8 cellular contexts compared by ENCODE assay signal in the genomic region with DNA sequence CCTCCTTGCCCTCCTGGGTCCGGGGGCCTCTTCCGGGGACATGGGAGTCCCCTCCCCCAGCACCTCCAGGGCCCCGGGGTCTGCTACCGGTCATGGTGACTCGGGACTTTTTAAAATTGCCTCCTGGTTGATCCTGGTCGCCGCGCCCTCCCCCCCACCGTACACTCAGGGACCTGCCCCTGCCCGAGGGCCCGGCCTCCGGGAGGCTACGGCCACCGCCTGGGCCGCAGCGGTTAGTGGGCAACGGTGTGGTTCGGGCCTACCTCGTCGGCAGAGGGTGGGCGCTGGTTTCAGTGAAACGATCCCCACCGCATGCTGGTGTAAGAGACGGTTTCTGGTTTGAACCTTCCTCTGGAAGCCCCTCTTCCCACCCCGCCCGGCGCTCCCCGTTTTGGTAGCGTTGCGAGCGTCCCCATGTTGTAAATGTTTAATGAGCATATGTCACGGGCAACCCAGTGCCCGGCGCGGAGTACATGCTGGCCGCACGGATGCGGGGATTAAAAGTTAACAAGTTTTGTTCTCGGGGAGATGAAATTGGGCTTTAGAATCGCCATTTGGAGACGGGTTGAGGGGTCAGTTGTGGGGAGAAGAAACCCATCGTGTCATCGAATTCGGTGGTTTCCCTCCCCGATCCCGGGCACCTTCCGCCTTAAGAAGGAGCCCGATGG. TPM values are rescaled to one million over a fixed set of nuclear protein-coding genes. Genes with fewer than 3 reads are reported as not detected.
A peak's percentile ranks its signal among the peaks of the same experiment; 100 is the strongest.
DNase-seq lines count a peak whose midpoint lies in the region; ATAC-seq and TF ChIP-seq lines count a peak whose summit lies in the region.

No MANE protein-coding gene starts in this region.

- no peaks in the 10 kb centered on the region for H3K9me3 Mint-ChIP-seq in central memory CD8-positive, alpha-beta T cell

- peak overlapping the region; percentile 95 for H3K4me3 Mint-ChIP-seq in central memory CD8-positive, alpha-beta T cell

- TF ChIP-seq POLR2A in lower leg skin (IDR thresholded peaks at IDR 0.05): no peak

- ATAC-seq in central memory CD8-positive, alpha-beta T cell (replicated peaks; ENCODE audit: extremely low read depth, poor library complexity, severe bottlenecking): no peak
- ATAC-seq in GM18867 (IDR thresholded peaks at IDR 0.05; ENCODE audit: unreplicated experiment): no peak

- H3K4me3 ChIP-seq in WI38 (ENCODE audit: low read depth, low read length) (peak overlapping the region; percentile 73), lower leg skin (ENCODE audit: low read depth, poor library complexity, severe bottlenecking) (peak overlapping the region; percentile 90)

- intact Hi-C loops in lower leg skin (cut with DNase I; ENCODE audit: low total_unique reads): no loop called here

- WGBS in lower leg skin, 2 donors: 0% methylated on average over 48 of the region's 48 CpGs

- H3K36me3 Mint-ChIP-seq in central memory CD8-positive, alpha-beta T cell (ENCODE audit: insufficient read depth): peaks cover 9% of the 10 kb centered on the region

- DNase-seq in NK-92 treated with Interleukin-12 subunit alpha and Interleukin-12 subunit beta, amount 100 ng/mL, for 24 hours (lab: John Stamatoyannopoulos, UW): peak; percentile 46
- DNase-seq in NK-92 (lab: John Stamatoyannopoulos, UW; ENCODE audit: unreplicated experiment): no peak
- peak; percentile 18 to 23 for DNase-seq in central memory CD8-positive, alpha-beta T cell (ENCODE audit: low spot score in 2 of 2)
- DNase-seq in lower leg skin (ENCODE audit: low spot score in 2 of 2): peak; percentile 37 to 92
- DNase-seq in stimulated activated CD4-positive, alpha-beta T cell treated with anti-CD3 and anti-CD28 coated beads, TNF-alpha, amount 100 ng/mL, for 48 hours (ENCODE audit: low read depth in 3 of 3): peak in 2 of 3 donors; percentile 14 to 24
- DNase-seq in NCI-H524 treated with DMSO at 0.1 percent for 48 hours (lab: John Stamatoyannopoulos, UW): no peak

- TF ChIP-seq CTCF in WI38 (IDR thresholded peaks at IDR 0.05; ENCODE audit: low read depth, low read length) (no peak), lower leg skin (IDR thresholded peaks at IDR 0.05) (no peak)

- peak overlapping the region; percentile 97 for H3K27ac Mint-ChIP-seq in central memory CD8-positive, alpha-beta T cell (ENCODE audit: low read depth)

- H3K27me3 Mint-ChIP-seq in central memory CD8-positive, alpha-beta T cell: no peaks in the 10 kb centered on the region

- H3K4me1 Mint-ChIP-seq in central memory CD8-positive, alpha-beta T cell: peaks cover 64% of the 10 kb centered on the region

RNA-seq across cellular contexts. Expression of gene LARP1, which starts 1.2 kb away (rescaled TPM):
- 100 to 1,000 TPM in 3 of 4 donors, 10 to 100 TPM in 1; 96.0 to 115 (median 104) TPM for total RNA-seq in lower leg skin

Comparison
In these comparisons a context has a peak if more than half of its experiments do, and no peak if none do; other contexts are left out.
1. DNase-seq: peak in NK-92 treated with Interleukin-12 subunit alpha and Interleukin-12 subunit beta, amount 100 ng/mL, for 24 hours (single experiment), central memory CD8-positive, alpha-beta T cell (2 of 2), lower leg skin (2 of 2) and stimulated activated CD4-positive, alpha-beta T cell treated with anti-CD3 and anti-CD28 coated beads, TNF-alpha, amount 100 ng/mL, for 48 hours (2 of 3); none in NK-92 (single experiment) and NCI-H524 treated with DMSO at 0.1 percent for 48 hours (single experiment).